Comparison of ENCODE assay signal across 6 cellular contexts in genomic region chr5:140664018-140664352, GRCh38. TPM values are rescaled to one million over a fixed set of nuclear protein-coding genes. Genes with fewer than 3 reads are reported as not detected.
A peak's percentile ranks its signal among the peaks of the same experiment; 100 is the strongest.
DNase-seq lines count a peak whose midpoint lies in the region; ATAC-seq and TF ChIP-seq lines count a peak whose summit lies in the region.

No MANE protein-coding gene starts in this region.

- peak overlapping the region; percentile 86 for H3K4me3 Mint-ChIP-seq in activated CD8-positive, alpha-beta memory T cell treated with anti-CD3 and anti-CD28 coated beads, Interleukin-2, amount 10 ng/mL, durations not matched to agents 7 days and 5 days

- intact Hi-C loops in transverse colon (cut with DNase I; ENCODE audit: low total_unique reads) = no loop called here

- H3K9me3 ChIP-seq in right atrium auricular region (no peaks in the 10 kb centered on the region), transverse colon (no peaks in the 10 kb centered on the region)

- TF ChIP-seq CTCF in right atrium auricular region (IDR thresholded peaks at IDR 0.05) (no peak), transverse colon (IDR thresholded peaks at IDR 0.05) (no peak)

- no peaks in the 10 kb centered on the region for H3K27me3 Mint-ChIP-seq in activated CD8-positive, alpha-beta memory T cell treated with anti-CD3 and anti-CD28 coated beads, Interleukin-2, amount 10 ng/mL, durations not matched to agents 7 days and 5 days

- H3K4me3 ChIP-seq in right atrium auricular region (peak overlapping the region; percentile 88), transverse colon (peak overlapping the region; percentile 18 to 87 (median 76))

- H3K27ac Mint-ChIP-seq in activated CD8-positive, alpha-beta memory T cell treated with anti-CD3 and anti-CD28 coated beads, Interleukin-2, amount 10 ng/mL, durations not matched to agents 7 days and 5 days = peak overlapping the region; percentile 93

- CTCF ChIA-PET in activated CD8-positive, alpha-beta memory T cell treated with anti-CD3 and anti-CD28 coated beads, Interleukin-2, amount 10 ng/mL, durations not matched to agents 7 days and 5 days (lab: Charles Lee) = interaction anchor here (1.9 to 2.9 kb wide), 2 partner anchors 16 to 27 kb away, joined by 8 to 10 read pairs; partner anchors contain the start of genes HARS1, HARS2, IK and NDUFA2

- in situ Hi-C loops in transverse colon (cut with MboI; ENCODE audit: low pct_ligation_motif_present in 1 of 4, low pct_unique_long_range_greater_than_20kb in 1 of 4, low sequenced_read_pairs in 3 of 4) = loop anchor here in 1 of 4 donors (25.0 kb wide), 2 partner anchors 102 to 277 kb away; partner anchors contain the start of genes APBB3, SLC35A4 and SRA1

- TF ChIP-seq EP300 in transverse colon (IDR thresholded peaks at IDR 0.05; ENCODE audit: low read depth) = no peak

- H3K27me3 ChIP-seq in right atrium auricular region (no peaks in the 10 kb centered on the region), transverse colon (no peaks in the 10 kb centered on the region)

- peaks cover 48% of the 10 kb centered on the region for H3K36me3 Mint-ChIP-seq in activated CD8-positive, alpha-beta memory T cell treated with anti-CD3 and anti-CD28 coated beads, Interleukin-2, amount 10 ng/mL, durations not matched to agents 7 days and 5 days

- ATAC-seq in activated CD8-positive, alpha-beta memory T cell treated with anti-CD3 and anti-CD28 coated beads, Interleukin-2, amount 10 ng/mL, durations not matched to agents 7 days and 5 days = no peak

- no peak for TF ChIP-seq POLR2A in transverse colon (IDR thresholded peaks at IDR 0.05)

- peaks cover 0 to 20% of the 10 kb centered on the region in 2 donors for H3K4me1 ChIP-seq in right atrium auricular region
- peaks cover 12 to 27% (median 13%) of the 10 kb centered on the region in 4 donors for H3K4me1 ChIP-seq in transverse colon

- H3K36me3 ChIP-seq in right atrium auricular region = peaks cover 53% of the 10 kb centered on the region
- peaks cover 0 to 38% (median 18%) of the 10 kb centered on the region in 4 donors for H3K36me3 ChIP-seq in transverse colon

- H3K4me1 Mint-ChIP-seq in activated CD8-positive, alpha-beta memory T cell treated with anti-CD3 and anti-CD28 coated beads, Interleukin-2, amount 10 ng/mL, durations not matched to agents 7 days and 5 days = peaks cover 30% of the 10 kb centered on the region

- no peak for DNase-seq in activated CD8-positive, alpha-beta memory T cell treated with anti-CD3 and anti-CD28 coated beads, Interleukin-2, amount 10 ng/mL, durations not matched to agents 7 days and 5 days
- DNase-seq in activated CD8-positive, alpha-beta memory T cell treated with anti-CD3 and anti-CD28 coated beads, Interleukin-2, amount 50 U/mL, for 4 hours = no peak
- DNase-seq in right atrium auricular region (ENCODE audit: low spot score) (no peak), transverse colon (no peak), NCI-H146 (lab: John Stamatoyannopoulos, UW) (no peak), superior temporal gyrus (ENCODE audit: extremely low spot score) (no peak)

- 14% methylated on average over 11 to 19 of the region's 19 CpGs for WGBS in transverse colon (ENCODE audit: low coverage in 1 of 2), 2 donors

- no peaks in the 10 kb centered on the region for H3K9me3 Mint-ChIP-seq in activated CD8-positive, alpha-beta memory T cell treated with anti-CD3 and anti-CD28 coated beads, Interleukin-2, amount 10 ng/mL, durations not matched to agents 7 days and 5 days (ENCODE audit: low read depth)

- H3K27ac ChIP-seq in right atrium auricular region (peak overlapping the region; percentile 88), transverse colon (peak overlapping the region; percentile 88 to 95 (median 94))

RNA-seq across cellular contexts. Expression of gene WDR55, which starts 0.7 kb away (rescaled TPM):
- total RNA-seq in activated CD8-positive, alpha-beta memory T cell treated with anti-CD3 and anti-CD28 coated beads, Interleukin-2, amount 10 ng/mL, durations not matched to agents 7 days and 5 days = 10 to 100 TPM; 38.7 to 40.6 TPM
- total RNA-seq in right atrium auricular region = 10 to 100 TPM in 1 of 2 donors, 1 to 10 TPM in 1; 8.3 to 12.4 TPM
- 10 to 100 TPM; 33.3 to 76.6 (median 36.1) TPM for total RNA-seq in transverse colon

RNA-seq across cellular contexts. Expression of gene DND1, which starts 9.4 kb away (rescaled TPM):
- total RNA-seq in activated CD8-positive, alpha-beta memory T cell treated with anti-CD3 and anti-CD28 coated beads, Interleukin-2, amount 10 ng/mL, durations not matched to agents 7 days and 5 days = 1 to 10 TPM; 2.8 to 2.9 TPM
- under 1 TPM in 1 of 2 donors, not detected in 1; 0.51 TPM for total RNA-seq in right atrium auricular region
- total RNA-seq in transverse colon = 1 to 10 TPM in 3 of 4 donors, under 1 TPM in 1; 0.40 to 4.9 (median 2.3) TPM

RNA-seq across cellular contexts. Expression of gene IK, which starts 16.4 kb away (rescaled TPM):
- total RNA-seq in activated CD8-positive, alpha-beta memory T cell treated with anti-CD3 and anti-CD28 coated beads, Interleukin-2, amount 10 ng/mL, durations not matched to agents 7 days and 5 days = 100 to 1,000 TPM; 102 to 113 TPM
- total RNA-seq in right atrium auricular region = 100 to 1,000 TPM in 1 of 2 donors, 10 to 100 TPM in 1; 75.1 to 106 TPM
- total RNA-seq in transverse colon = 100 to 1,000 TPM in 2 of 4 donors, 10 to 100 TPM in 2; 70.8 to 147 (median 100) TPM

RNA-seq across cellular contexts. Expression of gene NDUFA2, which starts 16.6 kb away (rescaled TPM):
- total RNA-seq in activated CD8-positive, alpha-beta memory T cell treated with anti-CD3 and anti-CD28 coated beads, Interleukin-2, amount 10 ng/mL, durations not matched to agents 7 days and 5 days = 10 to 100 TPM; 75.0 to 77.0 TPM
- total RNA-seq in right atrium auricular region (10 to 100 TPM; 79.1 to 81.5 TPM), transverse colon (100 to 1,000 TPM in 2 of 4 donors, 10 to 100 TPM in 2; 70.8 to 586 (median 90.7) TPM)

RNA-seq across cellular contexts. Expression of gene TMCO6, which starts 24.7 kb away (rescaled TPM):
- 10 to 100 TPM; 33.1 to 35.3 TPM for total RNA-seq in activated CD8-positive, alpha-beta memory T cell treated with anti-CD3 and anti-CD28 coated beads, Interleukin-2, amount 10 ng/mL, durations not matched to agents 7 days and 5 days
- total RNA-seq in right atrium auricular region = 10 to 100 TPM; 10.6 to 26.0 TPM
- 10 to 100 TPM in 3 of 4 donors, under 1 TPM in 1; 0.75 to 99.2 (median 40.2) TPM for total RNA-seq in transverse colon
